Comparison of ENCODE assay signal across 25 cellular contexts in genomic region chr12:96635844-96636243, GRCh38.
"Had no signal": no experiment of that assay in that cellular context is flagged by ENCODE, and none has a peak within 500 bp of the region (broad histone marks: within the 10 kb centered on the region; RNA-seq: fewer than 3 reads in every experiment).

No MANE protein-coding gene starts in this region.

- DNase-seq: activated B cell treated with CpG ODN at 0.5 μM for 24 hours; activated CD4-positive, alpha-beta T cell treated with anti-CD3 and anti-CD28 coated beads, Interleukin-2, amount 50 U/mL, for 1 hour; activated effector memory CD4-positive, alpha-beta T cell treated with Interleukin-2 at 50 U/mL for 16 hours; activated naive CD4-positive, alpha-beta T cell treated with anti-CD3 and anti-CD28 coated beads for 36 hours; activated naive CD8-positive, alpha-beta T cell treated with anti-CD3 and anti-CD28 coated beads, Interleukin-2, amount 10 ng/mL, durations not matched to agents 7 days and 5 days; amniotic stem cell; brain microvascular endothelial cell; central memory CD4-positive, alpha-beta T cell; effector CD4-positive, alpha-beta T cell; esophagus squamous epithelium; left colon; midbrain; naive thymus-derived CD8-positive, alpha-beta T cell; nucleus accumbens; stimulated activated CD4-positive, alpha-beta T cell treated with anti-CD3 and anti-CD28 coated beads, Interleukin-15, amount 100 ng/mL, for 24 hours; stimulated activated CD4-positive, alpha-beta T cell treated with anti-CD3 and anti-CD28 coated beads, Interleukin-2, amount 100 ng/mL, for 24 hours; stimulated activated naive CD4-positive, alpha-beta T cell; T-cell; tibial artery; upper lobe of right lung had no signal

- H3K27ac Mint-ChIP-seq: activated B cell treated with CpG ODN at 0.5 μM for 24 hours; activated naive CD4-positive, alpha-beta T cell treated with anti-CD3 and anti-CD28 coated beads for 36 hours; activated naive CD8-positive, alpha-beta T cell treated with anti-CD3 and anti-CD28 coated beads, Interleukin-2, amount 10 ng/mL, durations not matched to agents 7 days and 5 days; dendritic cell treated with granulocyte-macrophage colony-stimulating factor and Interleukin-4, amounts not matched to agents 40 ng/mL and 50 ng/mL, for 4 days; naive thymus-derived CD8-positive, alpha-beta T cell; T-cell had no signal

- H3K4me3 Mint-ChIP-seq: activated B cell treated with CpG ODN at 0.5 μM for 24 hours; activated naive CD4-positive, alpha-beta T cell treated with anti-CD3 and anti-CD28 coated beads for 36 hours; activated naive CD8-positive, alpha-beta T cell treated with anti-CD3 and anti-CD28 coated beads, Interleukin-2, amount 10 ng/mL, durations not matched to agents 7 days and 5 days; dendritic cell treated with granulocyte-macrophage colony-stimulating factor and Interleukin-4, amounts not matched to agents 40 ng/mL and 50 ng/mL, for 4 days; naive thymus-derived CD8-positive, alpha-beta T cell; neural crest cell; T-cell had no signal

- H3K36me3 ChIP-seq: brain microvascular endothelial cell, esophagus squamous epithelium, right atrium auricular region, suprapubic skin, tibial artery, upper lobe of right lung had no signal

- H3K27me3 Mint-ChIP-seq: activated B cell treated with CpG ODN at 0.5 μM for 24 hours; dendritic cell treated with granulocyte-macrophage colony-stimulating factor and Interleukin-4, amounts not matched to agents 40 ng/mL and 50 ng/mL, for 4 days had no signal

- H3K4me1 ChIP-seq: esophagus squamous epithelium, right atrium auricular region, suprapubic skin, tibial artery, upper lobe of right lung had no signal

- ATAC-seq: left colon; naive thymus-derived CD8-positive, alpha-beta T cell; T-cell; upper lobe of right lung had no signal

- H3K9me3 Mint-ChIP-seq: activated B cell treated with CpG ODN at 0.5 μM for 24 hours; activated naive CD4-positive, alpha-beta T cell treated with anti-CD3 and anti-CD28 coated beads for 36 hours; activated naive CD8-positive, alpha-beta T cell treated with anti-CD3 and anti-CD28 coated beads, Interleukin-2, amount 10 ng/mL, durations not matched to agents 7 days and 5 days had no signal

- H3K4me3 ChIP-seq: esophagus squamous epithelium, right atrium auricular region, suprapubic skin, tibial artery, upper lobe of right lung had no signal

- H3K36me3 Mint-ChIP-seq: activated naive CD8-positive, alpha-beta T cell treated with anti-CD3 and anti-CD28 coated beads, Interleukin-2, amount 10 ng/mL, durations not matched to agents 7 days and 5 days; T-cell had no signal

- H3K4me1 Mint-ChIP-seq: activated B cell treated with CpG ODN at 0.5 μM for 24 hours; activated naive CD8-positive, alpha-beta T cell treated with anti-CD3 and anti-CD28 coated beads, Interleukin-2, amount 10 ng/mL, durations not matched to agents 7 days and 5 days; naive thymus-derived CD8-positive, alpha-beta T cell; neural crest cell; T-cell had no signal

- H3K9me3 ChIP-seq: esophagus squamous epithelium, right atrium auricular region, suprapubic skin, tibial artery, upper lobe of right lung had no signal

- H3K27ac ChIP-seq: brain microvascular endothelial cell, epithelial cell of prostate, esophagus squamous epithelium, right atrium auricular region, suprapubic skin, tibial artery, upper lobe of right lung had no signal

- H3K27me3 ChIP-seq: brain microvascular endothelial cell, right atrium auricular region, suprapubic skin, tibial artery, upper lobe of right lung had no signal
